Comparison of ENCODE assay signal across 1 cellular context in genomic region chr4:72899621-72900020, GRCh38.
TF ChIP-seq lines count a peak whose summit lies in the region.

No MANE protein-coding gene starts in this region.

TF ChIP-seq in WTC11, 78 proteins besides CTCF, POLR2A, EP300 and RAD21 (continued from another document):
- TF ChIP-seq HMGXB4 (CRISPR knock-in tag; IDR thresholded peaks at IDR 0.05), result no peak
